In genomic region chr11:68379216-68379615, GRCh38 we compare ENCODE assay signal across 19 cellular contexts.
DNase-seq lines count a peak whose midpoint lies in the region; ATAC-seq and TF ChIP-seq lines count a peak whose summit lies in the region.
"Had no signal": no experiment of that assay in that cellular context is flagged by ENCODE, and none has a peak within 500 bp of the region (broad histone marks: within the 10 kb centered on the region; RNA-seq: fewer than 3 reads in every experiment).

No MANE protein-coding gene starts in this region.

- CTCF ChIA-PET in activated naive CD4-positive, alpha-beta T cell treated with anti-CD3 and anti-CD28 coated beads, Interleukin-2, amount 10 ng/mL, durations not matched to agents 7 days and 5 days (lab: Charles Lee), result no interaction called here

- intact Hi-C loops in upper lobe of right lung (cut with DNase I) (no loop called here), Right ventricle myocardium inferior (cut with DNase I) (no loop called here)

- H3K9me3 ChIP-seq in mucosa of rectum (ENCODE audit: control insufficient read depth in 2 of 2, low read length in 2 of 2) (no peaks in the 10 kb centered on the region), upper lobe of right lung (no peaks in the 10 kb centered on the region)
- H3K9me3 ChIP-seq: psoas muscle, thoracic aorta had no signal

- TF ChIP-seq CTCF in chondrocyte (IDR thresholded peaks at IDR 0.05) (no peak), upper lobe of right lung (IDR thresholded peaks at IDR 0.05) (no peak)

- H3K36me3 Mint-ChIP-seq in activated naive CD4-positive, alpha-beta T cell treated with anti-CD3 and anti-CD28 coated beads, Interleukin-2, amount 10 ng/mL, durations not matched to agents 7 days and 5 days, result peaks cover 6% of the 10 kb centered on the region
- H3K36me3 Mint-ChIP-seq in activated naive CD4-positive, alpha-beta T cell treated with anti-CD3 and anti-CD28 coated beads, Interleukin-2, amount 50 U/mL, for 72 hours, result no peaks in the 10 kb centered on the region
- no peaks in the 10 kb centered on the region for H3K36me3 Mint-ChIP-seq in chondrocyte (ENCODE audit: low read depth)

- peaks cover 4% of the 10 kb centered on the region for H3K27me3 Mint-ChIP-seq in activated naive CD4-positive, alpha-beta T cell treated with anti-CD3 and anti-CD28 coated beads, Interleukin-2, amount 10 ng/mL, durations not matched to agents 7 days and 5 days
- H3K27me3 Mint-ChIP-seq in chondrocyte (ENCODE audit: low read depth), result no peaks in the 10 kb centered on the region
- H3K27me3 Mint-ChIP-seq: CD4-positive, alpha-beta T cell had no signal

- no peak overlapping the region for H3K4me3 Mint-ChIP-seq in activated naive CD4-positive, alpha-beta T cell treated with anti-CD3 and anti-CD28 coated beads, Interleukin-2, amount 10 ng/mL, durations not matched to agents 7 days and 5 days
- no peak overlapping the region for H3K4me3 Mint-ChIP-seq in chondrocyte (ENCODE audit: unreplicated experiment)
- H3K4me3 Mint-ChIP-seq: CD4-positive, alpha-beta T cell had no signal

- peaks cover 39% of the 10 kb centered on the region in 2 donors for H3K4me1 ChIP-seq in mucosa of rectum (ENCODE audit: control insufficient read depth in 2 of 2, insufficient read depth in 2 of 2, low read length in 2 of 2)
- peaks cover 81% of the 10 kb centered on the region for H3K4me1 ChIP-seq in upper lobe of right lung

- no peak overlapping the region for H3K4me3 ChIP-seq in mucosa of rectum (ENCODE audit: low read length in 2 of 2)
- H3K4me3 ChIP-seq in upper lobe of right lung, result no peak overlapping the region
- H3K4me3 ChIP-seq: GM12878, psoas muscle, thoracic aorta had no signal

- no peaks in the 10 kb centered on the region for H3K9me3 Mint-ChIP-seq in activated naive CD4-positive, alpha-beta T cell treated with anti-CD3 and anti-CD28 coated beads, Interleukin-2, amount 10 ng/mL, durations not matched to agents 7 days and 5 days
- H3K9me3 Mint-ChIP-seq in activated naive CD4-positive, alpha-beta T cell treated with anti-CD3 and anti-CD28 coated beads, Interleukin-2, amount 50 U/mL, for 72 hours, result no peaks in the 10 kb centered on the region
- no peaks in the 10 kb centered on the region for H3K9me3 Mint-ChIP-seq in chondrocyte (ENCODE audit: low read depth)
- H3K9me3 Mint-ChIP-seq: CD4-positive, alpha-beta T cell; H9 had no signal

- peak overlapping the region; percentile 93 for H3K27ac Mint-ChIP-seq in activated naive CD4-positive, alpha-beta T cell treated with anti-CD3 and anti-CD28 coated beads, Interleukin-2, amount 10 ng/mL, durations not matched to agents 7 days and 5 days
- no peak overlapping the region for H3K27ac Mint-ChIP-seq in activated naive CD4-positive, alpha-beta T cell treated with anti-CD3 and anti-CD28 coated beads, Interleukin-2, amount 50 U/mL, for 72 hours
- peak overlapping the region; percentile 97 for H3K27ac Mint-ChIP-seq in chondrocyte (ENCODE audit: unreplicated experiment)
- H3K27ac Mint-ChIP-seq: CD4-positive, alpha-beta T cell had no signal

- ATAC-seq in activated naive CD4-positive, alpha-beta T cell treated with anti-CD3 and anti-CD28 coated beads, Interleukin-2, amount 50 U/mL, for 72 hours, result no peak
- ATAC-seq in upper lobe of right lung (no peak), Right ventricle myocardium inferior (no peak)
- ATAC-seq: GM12878, psoas muscle had no signal

- DNase-seq in activated naive CD4-positive, alpha-beta T cell treated with anti-CD3 and anti-CD28 coated beads, Interleukin-2, amount 10 ng/mL, durations not matched to agents 7 days and 5 days, result no peak
- DNase-seq in activated naive CD4-positive, alpha-beta T cell treated with anti-CD3 and anti-CD28 coated beads, Interleukin-2, amount 50 U/mL, for 72 hours (ENCODE audit: low spot score in 2 of 2), result no peak
- no peak for DNase-seq in chondrocyte (ENCODE audit: low spot score)
- DNase-seq in upper lobe of right lung, result no peak
- DNase-seq in Right ventricle myocardium inferior (ENCODE audit: missing footprints), result no peak
- DNase-seq in HPDE6-E6E7 (ENCODE audit: extremely low spot score), result no peak
- DNase-seq in DMS114 treated with DMSO at 0.1 percent for 48 hours (lab: John Stamatoyannopoulos, UW; ENCODE audit: unreplicated experiment), result no peak
- DNase-seq: 8988T; anterior cingulate cortex; CD4-positive, alpha-beta T cell; H9; kidney glomerular epithelial cell; NCI-H2081 treated with DMSO at 0.1 percent for 48 hours; NCI-H82; psoas muscle; SW 1271 had no signal

- H3K36me3 ChIP-seq in mucosa of rectum (ENCODE audit: control insufficient read depth in 2 of 2, insufficient read depth in 2 of 2, low read length in 2 of 2) (no peaks in the 10 kb centered on the region), upper lobe of right lung (no peaks in the 10 kb centered on the region)
- H3K36me3 ChIP-seq: thoracic aorta had no signal

- H3K9ac ChIP-seq in mucosa of rectum (ENCODE audit: low read depth in 1 of 2, low read length in 2 of 2), result no peak overlapping the region

- H3K4me1 Mint-ChIP-seq in activated naive CD4-positive, alpha-beta T cell treated with anti-CD3 and anti-CD28 coated beads, Interleukin-2, amount 10 ng/mL, durations not matched to agents 7 days and 5 days, result peaks cover 50% of the 10 kb centered on the region
- peaks cover 52% of the 10 kb centered on the region for H3K4me1 Mint-ChIP-seq in chondrocyte (ENCODE audit: low read depth)

- no peaks in the 10 kb centered on the region for H3K27me3 ChIP-seq in mucosa of rectum (ENCODE audit: control insufficient read depth in 2 of 2, insufficient read depth in 2 of 2, low read length in 2 of 2)
- no peaks in the 10 kb centered on the region for H3K27me3 ChIP-seq in upper lobe of right lung

- H3K27ac ChIP-seq in mucosa of rectum (ENCODE audit: low read depth in 2 of 2, low read length in 2 of 2) (peak overlapping the region; percentile 85 to 86), upper lobe of right lung (peak overlapping the region; percentile 71)

Comparison
In these comparisons a context has a peak if more than half of its experiments do, and no peak if none do; other contexts are left out.
1. H3K27ac Mint-ChIP-seq: peak in activated naive CD4-positive, alpha-beta T cell treated with anti-CD3 and anti-CD28 coated beads, Interleukin-2, amount 10 ng/mL, durations not matched to agents 7 days and 5 days (single experiment) and chondrocyte (single experiment); none in activated naive CD4-positive, alpha-beta T cell treated with anti-CD3 and anti-CD28 coated beads, Interleukin-2, amount 50 U/mL, for 72 hours (0 of 2).